ENCODE assay signal across 8 cellular contexts in the genomic region with DNA sequence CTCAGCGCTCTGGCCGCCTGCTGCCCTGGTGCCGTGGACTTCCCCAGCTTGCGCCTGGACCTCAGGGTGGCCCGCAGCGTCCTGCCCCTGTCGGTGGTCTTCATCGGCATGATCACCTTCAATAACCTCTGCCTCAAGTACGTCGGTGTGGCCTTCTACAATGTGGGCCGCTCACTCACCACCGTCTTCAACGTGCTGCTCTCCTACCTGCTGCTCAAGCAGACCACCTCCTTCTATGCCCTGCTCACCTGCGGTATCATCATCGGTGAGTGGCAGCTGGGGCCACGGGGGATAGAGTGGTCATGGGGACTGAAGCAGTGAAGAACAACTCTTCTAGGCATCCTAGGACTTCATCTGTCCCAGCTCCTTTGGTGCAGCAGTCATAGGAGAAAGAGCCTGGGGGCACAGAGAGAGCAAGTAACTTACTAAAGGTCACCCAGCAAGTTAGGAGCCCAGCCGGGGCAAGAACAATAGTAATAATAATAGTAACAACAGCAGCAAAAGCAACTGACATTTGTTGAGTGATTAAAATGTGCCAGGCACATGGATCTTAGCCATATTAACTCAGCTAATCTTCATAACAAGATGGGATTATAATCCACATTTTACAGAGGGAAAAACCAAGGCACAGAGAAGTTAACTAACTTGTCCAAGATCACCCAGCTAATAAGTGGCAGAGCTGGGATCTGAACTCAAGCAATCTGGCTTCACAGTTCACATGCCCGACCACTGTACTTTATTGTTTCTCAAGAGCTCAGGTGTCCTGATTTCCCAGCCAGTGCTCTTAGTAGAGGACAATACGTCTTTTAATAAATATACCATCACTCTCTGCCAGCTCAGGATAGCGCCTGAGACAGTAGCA. TPM values are rescaled to one million over a fixed set of nuclear protein-coding genes. Genes with fewer than 3 reads are reported as not detected.
A peak's percentile ranks its signal among the peaks of the same experiment; 100 is the strongest.
DNase-seq lines count a peak whose midpoint lies in the region; ATAC-seq, FAIRE-seq and TF ChIP-seq lines count a peak whose summit lies in the region.

No MANE protein-coding gene starts in this region.

- H3K27ac ChIP-seq in astrocyte (ENCODE audit: low read depth, low read length) (peak overlapping the region; percentile 93), liver (ENCODE audit: low read depth in 1 of 2, low read length in 2 of 2) (peak overlapping the region; percentile 13 to 37), transverse colon (peak overlapping the region in 3 of 4 donors; percentile 94 to 97 (median 94))

- H3K9me3 ChIP-seq in astrocyte (ENCODE audit: insufficient read depth, low read depth, low read length) (no peaks in the 10 kb centered on the region), liver (ENCODE audit: control insufficient read depth in 4 of 4, low read length in 3 of 4) (no peaks in the 10 kb centered on the region), transverse colon (no peaks in the 10 kb centered on the region)

- H4K20me1 ChIP-seq in astrocyte (ENCODE audit: insufficient read depth, low read length), result peaks cover 56% of the 10 kb centered on the region

- H3K27me3 ChIP-seq in astrocyte (ENCODE audit: insufficient read depth, low read length) (no peaks in the 10 kb centered on the region), liver (ENCODE audit: control insufficient read depth in 4 of 4, insufficient read depth in 4 of 4, low read length in 3 of 4) (no peaks in the 10 kb centered on the region), transverse colon (no peaks in the 10 kb centered on the region)

- WGBS in liver, result 67% methylated on average over 20 of the region's 20 CpGs
- WGBS in transverse colon (ENCODE audit: low coverage in 1 of 2), 2 donors, result 81% methylated on average over 10 to 20 of the region's 20 CpGs

- peak overlapping the region; percentile 47 for H3K27ac Mint-ChIP-seq in activated T-cell treated with anti-CD3 and anti-CD28 coated beads, Interleukin-2, amount 50 U/mL, for 72 hours
- H3K27ac Mint-ChIP-seq in astrocyte (ENCODE audit: unreplicated experiment), result peak overlapping the region; percentile 76

- TF ChIP-seq CTCF in astrocyte (IDR thresholded peaks at IDR 0.05; ENCODE audit: insufficient read depth, low read depth, low read length) (no peak), liver (IDR thresholded peaks at IDR 0.05; ENCODE audit: low read depth, low read length, missing input control) (no peak), transverse colon (IDR thresholded peaks at IDR 0.05) (no peak)

- ATAC-seq in activated T-cell treated with anti-CD3 and anti-CD28 coated beads, Interleukin-2, amount 50 U/mL, for 72 hours (replicated peaks in 1 of 2), result no peak
- no peak for ATAC-seq in HG03196 (IDR thresholded peaks at IDR 0.05; ENCODE audit: unreplicated experiment)

- H3K36me3 ChIP-seq in astrocyte (ENCODE audit: insufficient read depth, low read length), result peaks cover 7% of the 10 kb centered on the region
- H3K36me3 ChIP-seq in liver (ENCODE audit: control insufficient read depth in 4 of 4, insufficient read depth in 3 of 4, low read depth in 1 of 4, low read length in 3 of 4), result peaks cover 4 to 29% (median 13%) of the 10 kb centered on the region in 4 donors
- H3K36me3 ChIP-seq in transverse colon, result peaks cover 0 to 6% (median 0%) of the 10 kb centered on the region in 4 donors

- no peak for TF ChIP-seq POLR2A in transverse colon (IDR thresholded peaks at IDR 0.05)

- peaks cover 39% of the 10 kb centered on the region for H3K4me1 Mint-ChIP-seq in activated T-cell treated with anti-CD3 and anti-CD28 coated beads, Interleukin-2, amount 50 U/mL, for 72 hours (ENCODE audit: low read depth)
- H3K4me1 Mint-ChIP-seq in astrocyte (ENCODE audit: low read depth, unreplicated experiment), result peaks cover 25% of the 10 kb centered on the region

- no peak overlapping the region for H2AFZ ChIP-seq in astrocyte (ENCODE audit: low read depth, low read length)

- no peak for FAIRE-seq in astrocyte (lab: Jason Lieb, UNC)

- H3K4me2 ChIP-seq in astrocyte (ENCODE audit: low read length), result peak overlapping the region; percentile 99

- H3K4me3 Mint-ChIP-seq in activated T-cell treated with anti-CD3 and anti-CD28 coated beads, Interleukin-2, amount 50 U/mL, for 72 hours, result peak overlapping the region; percentile 90 to 95
- peak overlapping the region; percentile 90 for H3K4me3 Mint-ChIP-seq in astrocyte (ENCODE audit: unreplicated experiment)

- no peak for TF ChIP-seq RAD21 in liver (IDR thresholded peaks at IDR 0.05)

- in situ Hi-C loops in transverse colon (cut with MboI; ENCODE audit: low pct_ligation_motif_present in 1 of 4, low pct_unique_long_range_greater_than_20kb in 1 of 4, low sequenced_read_pairs in 3 of 4), result no loop called here

- H3K27me3 Mint-ChIP-seq in activated T-cell treated with anti-CD3 and anti-CD28 coated beads, Interleukin-2, amount 50 U/mL, for 72 hours (ENCODE audit: low read depth), result no peaks in the 10 kb centered on the region
- peaks cover 16% of the 10 kb centered on the region for H3K27me3 Mint-ChIP-seq in astrocyte (ENCODE audit: low read depth, unreplicated experiment)

- no peak for DNase-seq in activated T-cell treated with anti-CD3 and anti-CD28 coated beads, Interleukin-2, amount 50 U/mL, for 72 hours
- DNase-seq in activated T-cell treated with anti-CD3 and anti-CD28 coated beads, Interleukin-2, amount 50 U/mL, for 48 hours, result no peak
- DNase-seq in astrocyte (ENCODE audit: low read depth) (no peak), transverse colon (no peak), hippocampal formation (lab: John Stamatoyannopoulos, UW) (no peak), DMS53 (lab: John Stamatoyannopoulos, UW) (no peak)

- H3K36me3 Mint-ChIP-seq in activated T-cell treated with anti-CD3 and anti-CD28 coated beads, Interleukin-2, amount 50 U/mL, for 72 hours (ENCODE audit: insufficient read depth in 2 of 2), result peaks cover 1 to 2% of the 10 kb centered on the region in 2 donors
- peaks cover 13% of the 10 kb centered on the region for H3K36me3 Mint-ChIP-seq in astrocyte (ENCODE audit: low read depth, unreplicated experiment)

- no peaks in the 10 kb centered on the region for H3K9me3 Mint-ChIP-seq in activated T-cell treated with anti-CD3 and anti-CD28 coated beads, Interleukin-2, amount 50 U/mL, for 72 hours
- H3K9me3 Mint-ChIP-seq in astrocyte (ENCODE audit: unreplicated experiment), result no peaks in the 10 kb centered on the region

- H3K4me1 ChIP-seq in astrocyte (ENCODE audit: insufficient read depth, low read length) (peaks cover 32% of the 10 kb centered on the region), liver (ENCODE audit: control insufficient read depth in 4 of 4, insufficient read depth in 4 of 4, low read length in 3 of 4) (peaks cover 14 to 51% (median 31%) of the 10 kb centered on the region in 4 donors), transverse colon (peaks cover 22 to 53% (median 45%) of the 10 kb centered on the region in 4 donors)

- peaks cover 49% of the 10 kb centered on the region for H3K79me2 ChIP-seq in astrocyte (ENCODE audit: insufficient read depth, low read length)

- H3K9ac ChIP-seq in astrocyte (ENCODE audit: low read length) (peak overlapping the region; percentile 99), liver (ENCODE audit: low read depth in 1 of 2, low read length in 2 of 2) (peak overlapping the region; percentile 8 to 95)

- H3K4me3 ChIP-seq in astrocyte (ENCODE audit: insufficient read depth, low read depth, low read length) (peak overlapping the region; percentile 84), liver (ENCODE audit: low read depth in 1 of 3, low read length in 3 of 3) (peak overlapping the region; percentile 55 to 97 (median 88)), transverse colon (peak overlapping the region in 3 of 4 donors; percentile 62 to 77 (median 64))

- intact Hi-C loops in transverse colon (cut with DNase I; ENCODE audit: low total_unique reads), result no loop called here

- TF ChIP-seq EP300 in transverse colon (IDR thresholded peaks at IDR 0.05; ENCODE audit: low read depth), result no peak

TF ChIP-seq in liver, 16 proteins besides CTCF, POLR2A, EP300 and RAD21 (continues in another document):
- TF ChIP-seq SP1 (IDR thresholded peaks at IDR 0.05) (no peak), TAF1 (conservative IDR thresholded peaks at IDR 0.05) (no peak), HNF4G (IDR thresholded peaks at IDR 0.05) (no peak), GABPA (IDR thresholded peaks at IDR 0.05 in 1 of 2, conservative IDR thresholded peaks at IDR 0.05 in 1 of 2) (no peak), RXRA (IDR thresholded peaks at IDR 0.05) (no peak), YY1 (IDR thresholded peaks at IDR 0.05) (no peak), FOXA2 (IDR thresholded peaks at IDR 0.05) (no peak), HNF4A (conservative IDR thresholded peaks at IDR 0.05) (no peak)
- TF ChIP-seq, protein P1, sequence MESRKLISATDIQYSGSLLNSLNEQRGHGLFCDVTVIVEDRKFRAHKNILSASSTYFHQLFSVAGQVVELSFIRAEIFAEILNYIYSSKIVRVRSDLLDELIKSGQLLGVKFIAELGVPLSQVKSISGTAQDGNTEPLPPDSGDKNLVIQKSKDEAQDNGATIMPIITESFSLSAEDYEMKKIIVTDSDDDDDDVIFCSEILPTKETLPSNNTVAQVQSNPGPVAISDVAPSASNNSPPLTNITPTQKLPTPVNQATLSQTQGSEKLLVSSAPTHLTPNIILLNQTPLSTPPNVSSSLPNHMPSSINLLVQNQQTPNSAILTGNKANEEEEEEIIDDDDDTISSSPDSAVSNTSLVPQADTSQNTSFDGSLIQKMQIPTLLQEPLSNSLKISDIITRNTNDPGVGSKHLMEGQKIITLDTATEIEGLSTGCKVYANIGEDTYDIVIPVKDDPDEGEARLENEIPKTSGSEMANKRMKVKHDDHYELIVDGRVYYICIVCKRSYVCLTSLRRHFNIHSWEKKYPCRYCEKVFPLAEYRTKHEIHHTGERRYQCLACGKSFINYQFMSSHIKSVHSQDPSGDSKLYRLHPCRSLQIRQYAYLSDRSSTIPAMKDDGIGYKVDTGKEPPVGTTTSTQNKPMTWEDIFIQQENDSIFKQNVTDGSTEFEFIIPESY (IDR thresholded peaks at IDR 0.05), result no peak
- TF ChIP-seq, protein P2, sequence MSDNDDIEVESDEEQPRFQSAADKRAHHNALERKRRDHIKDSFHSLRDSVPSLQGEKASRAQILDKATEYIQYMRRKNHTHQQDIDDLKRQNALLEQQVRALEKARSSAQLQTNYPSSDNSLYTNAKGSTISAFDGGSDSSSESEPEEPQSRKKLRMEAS (IDR thresholded peaks at IDR 0.05), result no peak
- TF ChIP-seq, protein P3, sequence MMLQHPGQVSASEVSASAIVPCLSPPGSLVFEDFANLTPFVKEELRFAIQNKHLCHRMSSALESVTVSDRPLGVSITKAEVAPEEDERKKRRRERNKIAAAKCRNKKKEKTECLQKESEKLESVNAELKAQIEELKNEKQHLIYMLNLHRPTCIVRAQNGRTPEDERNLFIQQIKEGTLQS (IDR thresholded peaks at IDR 0.05), result no peak

RNA-seq across cellular contexts. Expression of a gene that starts 1.4 kb away (rescaled TPM):
- 10 to 100 TPM; 12.0 to 15.1 TPM for total RNA-seq in activated T-cell treated with anti-CD3 and anti-CD28 coated beads, Interleukin-2, amount 50 U/mL, for 72 hours
- total RNA-seq in astrocyte (23.4 and 24.0 TPM in 2 replicates), liver (10 to 100 TPM in 1 of 2 donors, 1 to 10 TPM in 1; 2.5 to 36.5 TPM), transverse colon (10 to 100 TPM; 28.8 to 62.3 (median 44.4) TPM)
- polyA plus RNA-seq in liver, result 10 to 100 TPM; 55.8 to 82.0 TPM

RNA-seq across cellular contexts. Expression of a gene that starts 41.0 kb away (rescaled TPM):
- 10 to 100 TPM; 20.2 to 23.8 TPM for total RNA-seq in activated T-cell treated with anti-CD3 and anti-CD28 coated beads, Interleukin-2, amount 50 U/mL, for 72 hours
- 14.4 and 16.9 TPM in 2 replicates for total RNA-seq in astrocyte
- total RNA-seq in liver, result 10 to 100 TPM; 16.7 to 72.9 TPM
- polyA plus RNA-seq in liver, result 10 to 100 TPM; 18.2 to 47.9 TPM
- total RNA-seq in transverse colon, result 10 to 100 TPM; 42.2 to 73.6 (median 50.2) TPM

Comparison
In these comparisons a context has a peak if more than half of its experiments do, and no peak if none do; other contexts are left out.
1. H3K27ac ChIP-seq: peak in every context shown above with its lines; median percentile 94 in transverse colon; 93 in astrocyte; 25 in liver.